ENCODE assay signal across 13 cellular contexts in the genomic region with DNA sequence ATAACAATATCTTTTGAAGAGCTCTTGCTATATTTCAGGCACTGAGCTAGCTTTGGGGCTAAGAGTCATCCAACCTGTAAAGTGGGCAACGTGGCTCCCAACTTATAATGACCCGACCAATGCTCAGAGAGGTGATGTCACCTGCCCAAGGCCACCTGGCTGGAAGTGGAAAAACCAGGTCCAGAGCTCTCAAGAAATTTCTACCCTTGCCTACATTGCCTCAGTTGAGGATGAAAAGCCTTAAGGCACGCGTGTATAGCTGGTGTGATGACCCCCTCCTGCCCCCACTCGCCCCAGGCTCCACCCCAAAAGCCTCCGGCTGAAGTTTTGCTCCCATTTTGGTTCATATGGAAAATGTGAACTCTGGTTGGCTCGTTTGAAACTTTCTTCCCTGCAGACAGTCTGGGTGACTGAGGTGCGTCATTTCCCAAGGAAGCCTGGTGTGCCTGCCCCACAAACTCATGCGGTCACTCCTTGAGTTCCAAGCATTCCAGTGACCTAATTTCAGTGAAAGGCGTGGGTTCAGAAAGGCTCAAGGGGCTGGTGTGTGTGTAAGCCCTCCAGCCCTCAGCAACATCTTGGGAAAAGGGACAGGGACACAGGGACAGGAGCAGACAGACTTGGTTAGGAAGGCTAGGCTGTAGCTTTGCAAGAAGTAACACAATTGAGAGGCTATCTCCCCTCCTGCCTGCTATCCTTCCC. TPM values are rescaled to one million over a fixed set of nuclear protein-coding genes. Genes with fewer than 3 reads are reported as not detected.
DNase-seq lines count a peak whose midpoint lies in the region; FAIRE-seq and TF ChIP-seq lines count a peak whose summit lies in the region.
"Had no signal": no experiment of that assay in that cellular context is flagged by ENCODE, and none has a peak within 500 bp of the region (broad histone marks: within the 10 kb centered on the region; RNA-seq: fewer than 3 reads in every experiment).

No MANE protein-coding gene starts in this region.

- H3K4me3 ChIP-seq in epithelial cell of esophagus (ENCODE audit: low read length) (no peak overlapping the region), spleen (no peak overlapping the region)
- H3K4me3 ChIP-seq: gastroesophageal sphincter, thoracic aorta had no signal

- H3K27me3 ChIP-seq in spleen (replicated peaks in 1 of 7), result peaks cover 0 to 11% (median 0%) of the 10 kb centered on the region in 7 donors

- DNase-seq in Daoy (ENCODE audit: low read depth), result peak; percentile 99
- peak; percentile 98 for DNase-seq in RCC 7860 (ENCODE audit: low spot score)
- peak; percentile 99 for DNase-seq in epithelial cell of esophagus (ENCODE audit: low read depth)
- peak; percentile 100 for DNase-seq in non-pigmented ciliary epithelial cell (ENCODE audit: low read depth)
- no peak for DNase-seq in NCI-H1048 (lab: John Stamatoyannopoulos, UW)
- no peak for DNase-seq in activated CD4-positive, alpha-beta T cell treated with anti-CD3 and anti-CD28 coated beads, Interleukin-2, amount 50 U/mL, for 1 hour
- DNase-seq in spleen, result no peak
- DNase-seq in NCI-H524 (lab: John Stamatoyannopoulos, UW), result no peak
- DNase-seq: anterior cingulate cortex; NCI-H1417; stimulated activated CD4-positive, alpha-beta T cell treated with anti-CD3 and anti-CD28 coated beads, Interleukin-2, amount 100 ng/mL, for 48 hours had no signal

- TF ChIP-seq CTCF in epithelial cell of esophagus (IDR thresholded peaks at IDR 0.05; ENCODE audit: insufficient read depth, low read depth, low read length, missing control alignments), result no peak
- no peak for TF ChIP-seq CTCF in spleen (IDR thresholded peaks at IDR 0.05 in 8 of 11, conservative IDR thresholded peaks at IDR 0.05 in 3 of 11)

- H3K27ac ChIP-seq in spleen, result no peak overlapping the region
- H3K27ac ChIP-seq: gastroesophageal sphincter, thoracic aorta had no signal

- H3K4me1 ChIP-seq in spleen, result no peaks in the 10 kb centered on the region
- H3K4me1 ChIP-seq: gastroesophageal sphincter had no signal

- intact Hi-C loops in spleen (cut with DNase I; ENCODE audit: low total_unique reads), result no loop called here

- no peaks in the 10 kb centered on the region for H3K36me3 ChIP-seq in spleen
- H3K36me3 ChIP-seq: gastroesophageal sphincter, thoracic aorta had no signal

- WGBS in spleen, 5 donors, result 71 to 82% (median 76%) methylated on average over 10 of the region's 10 CpGs

- no peak for TF ChIP-seq POLR2A in spleen (IDR thresholded peaks at IDR 0.05)

- peak; percentile 96 for FAIRE-seq in RCC 7860 (lab: Jason Lieb, UNC)

- H3K9me3 ChIP-seq in spleen, result no peaks in the 10 kb centered on the region
- H3K9me3 ChIP-seq: gastroesophageal sphincter, thoracic aorta had no signal

RNA-seq across cellular contexts. Expression of gene HTR1D, which starts 20.5 kb away (rescaled TPM):
- 3.1 and 5.0 TPM in 2 replicates for total RNA-seq in Daoy (2014; rRNA removed; shearing (Covaris generic))
- under 1 TPM in 1 of 7 donors, not detected in 6; 0.13 TPM for total RNA-seq in spleen
- not detected for polyA plus RNA-seq in spleen
- total RNA-seq: thoracic aorta had no signal

RNA-seq across cellular contexts. Expression of gene LUZP1, which starts 28.1 kb away (rescaled TPM):
- total RNA-seq in Daoy (2014; rRNA removed; shearing (Covaris generic)), result 24.3 and 30.2 TPM in 2 replicates
- total RNA-seq in spleen, result 10 to 100 TPM; 25.4 to 51.6 (median 36.8) TPM
- polyA plus RNA-seq in spleen, result 1 to 10 TPM; 1.7 to 5.1 (median 1.9) TPM

Comparison
In these comparisons a context has a peak if more than half of its experiments do, and no peak if none do; other contexts are left out.
1. DNase-seq: peak in Daoy (single experiment), RCC 7860 (single experiment), epithelial cell of esophagus (single experiment) and non-pigmented ciliary epithelial cell (single experiment); none in NCI-H1048 (single experiment), activated CD4-positive, alpha-beta T cell treated with anti-CD3 and anti-CD28 coated beads, Interleukin-2, amount 50 U/mL, for 1 hour (single experiment), spleen (single experiment) and NCI-H524 (0 of 2).